ENCODE assay signal across 8 cellular contexts in genomic region chr1:203744008-203744972, GRCh38. TPM values are rescaled to one million over a fixed set of nuclear protein-coding genes. Genes with fewer than 3 reads are reported as not detected.
DNase-seq lines count a peak whose midpoint lies in the region; ATAC-seq lines count a peak whose summit lies in the region.

No MANE protein-coding gene starts in this region.

- no peak overlapping the region for H3K4me3 ChIP-seq in skin epidermis

- intact Hi-C loops in activated T-helper 2 cell treated with anti-CD3 and anti-CD28 coated beads, Interferon-gamma antibody, Interleukin-2, Interleukin-4, amounts not matched to agents 10 μg/mL and 5 μg/mL and 100 μg/mL, durations not matched to agents 14 hours and 24 hours and 36 hours (cut with micrococcal nuclease), result no loop called here
- intact Hi-C loops in head of caudate nucleus (cut with DNase I), result no loop called here

- peak; percentile 29 for DNase-seq in stimulated activated CD4-positive, alpha-beta T cell treated with anti-CD3 and anti-CD28 coated beads, Interleukin-4, amount 100 ng/mL, for 24 hours
- no peak for DNase-seq in stimulated activated CD4-positive, alpha-beta T cell treated with anti-CD3 and anti-CD28 coated beads, Interleukin-2, amount 100 ng/mL, for 48 hours
- no peak for DNase-seq in activated T-helper 2 cell treated with anti-CD3 and anti-CD28 coated beads, Interferon-gamma antibody, Interleukin-2, Interleukin-4, amounts not matched to agents 10 μg/mL and 5 μg/mL and 100 μg/mL, durations not matched to agents 14 hours and 24 hours and 36 hours (ENCODE audit: low spot score)
- peak in 29 of 42 donors; percentile 8 to 67 (median 29) for DNase-seq in head of caudate nucleus
- DNase-seq in OCI-M2 (lab: John Stamatoyannopoulos, UW; ENCODE audit: unreplicated experiment), result no peak
- no peak for DNase-seq in NCI-H774 (lab: John Stamatoyannopoulos, UW)

- peak overlapping the region; percentile 83 for H3K27ac Mint-ChIP-seq in activated T-helper 2 cell treated with anti-CD3 and anti-CD28 coated beads, Interferon-gamma antibody, Interleukin-2, Interleukin-4, amounts not matched to agents 10 μg/mL and 5 μg/mL and 100 μg/mL, durations not matched to agents 14 hours and 24 hours and 36 hours

- H3K36me3 Mint-ChIP-seq in activated T-helper 2 cell treated with anti-CD3 and anti-CD28 coated beads, Interferon-gamma antibody, Interleukin-2, Interleukin-4, amounts not matched to agents 10 μg/mL and 5 μg/mL and 100 μg/mL, durations not matched to agents 14 hours and 24 hours and 36 hours (ENCODE audit: low read depth), result peaks cover 53% of the 10 kb centered on the region

- H3K27ac ChIP-seq in skin epidermis, result peak overlapping the region in 19 of 21 experiments; percentile 2 to 79 (median 57)

- H3K9me3 Mint-ChIP-seq in activated T-helper 2 cell treated with anti-CD3 and anti-CD28 coated beads, Interferon-gamma antibody, Interleukin-2, Interleukin-4, amounts not matched to agents 10 μg/mL and 5 μg/mL and 100 μg/mL, durations not matched to agents 14 hours and 24 hours and 36 hours, result no peaks in the 10 kb centered on the region

- peaks cover 18% of the 10 kb centered on the region for H3K4me1 Mint-ChIP-seq in activated T-helper 2 cell treated with anti-CD3 and anti-CD28 coated beads, Interferon-gamma antibody, Interleukin-2, Interleukin-4, amounts not matched to agents 10 μg/mL and 5 μg/mL and 100 μg/mL, durations not matched to agents 14 hours and 24 hours and 36 hours (ENCODE audit: low read depth)

- no peaks in the 10 kb centered on the region for H3K27me3 Mint-ChIP-seq in activated T-helper 2 cell treated with anti-CD3 and anti-CD28 coated beads, Interferon-gamma antibody, Interleukin-2, Interleukin-4, amounts not matched to agents 10 μg/mL and 5 μg/mL and 100 μg/mL, durations not matched to agents 14 hours and 24 hours and 36 hours (ENCODE audit: low read depth)

- ATAC-seq in GM18909 (IDR thresholded peaks at IDR 0.05; ENCODE audit: poor library complexity, unreplicated experiment), result no peak

- H3K4me3 Mint-ChIP-seq in activated T-helper 2 cell treated with anti-CD3 and anti-CD28 coated beads, Interferon-gamma antibody, Interleukin-2, Interleukin-4, amounts not matched to agents 10 μg/mL and 5 μg/mL and 100 μg/mL, durations not matched to agents 14 hours and 24 hours and 36 hours (ENCODE audit: low read depth), result peak overlapping the region; percentile 38

RNA-seq across cellular contexts. Expression of gene LAX1, which starts 20.7 kb away (rescaled TPM):
- 14.2 and 14.9 TPM in 2 replicates for total RNA-seq in activated T-helper 2 cell treated with anti-CD3 and anti-CD28 coated beads, Interferon-gamma antibody, Interleukin-2, Interleukin-4, amounts not matched to agents 10 μg/mL and 5 μg/mL and 100 μg/mL, durations not matched to agents 14 hours and 24 hours and 36 hours

RNA-seq across cellular contexts. Expression of gene ZBED6, which starts 51.1 kb away (rescaled TPM):
- total RNA-seq in activated T-helper 2 cell treated with anti-CD3 and anti-CD28 coated beads, Interferon-gamma antibody, Interleukin-2, Interleukin-4, amounts not matched to agents 10 μg/mL and 5 μg/mL and 100 μg/mL, durations not matched to agents 14 hours and 24 hours and 36 hours, result 21.9 and 22.2 TPM in 2 replicates

RNA-seq across cellular contexts. Expression of gene ZC3H11A, which starts 51.1 kb away (rescaled TPM):
- total RNA-seq in activated T-helper 2 cell treated with anti-CD3 and anti-CD28 coated beads, Interferon-gamma antibody, Interleukin-2, Interleukin-4, amounts not matched to agents 10 μg/mL and 5 μg/mL and 100 μg/mL, durations not matched to agents 14 hours and 24 hours and 36 hours, result 82.8 and 86.6 TPM in 2 replicates

Comparison
In these comparisons a context has a peak if more than half of its experiments do, and no peak if none do; other contexts are left out.
1. DNase-seq: peak in stimulated activated CD4-positive, alpha-beta T cell treated with anti-CD3 and anti-CD28 coated beads, Interleukin-4, amount 100 ng/mL, for 24 hours (single experiment) and head of caudate nucleus (29 of 42); none in stimulated activated CD4-positive, alpha-beta T cell treated with anti-CD3 and anti-CD28 coated beads, Interleukin-2, amount 100 ng/mL, for 48 hours (0 of 2), activated T-helper 2 cell treated with anti-CD3 and anti-CD28 coated beads, Interferon-gamma antibody, Interleukin-2, Interleukin-4, amounts not matched to agents 10 μg/mL and 5 μg/mL and 100 μg/mL, durations not matched to agents 14 hours and 24 hours and 36 hours (single experiment), OCI-M2 (single experiment) and NCI-H774 (single experiment).